18 cellular contexts compared by ENCODE assay signal in genomic region chr14:73715707-73716106, GRCh38. TPM values are rescaled to one million over a fixed set of nuclear protein-coding genes. Genes with fewer than 3 reads are reported as not detected.
DNase-seq lines count a peak whose midpoint lies in the region; ATAC-seq, FAIRE-seq and TF ChIP-seq lines count a peak whose summit lies in the region.
"Had no signal": no experiment of that assay in that cellular context is flagged by ENCODE, and none has a peak within 500 bp of the region (broad histone marks: within the 10 kb centered on the region; RNA-seq: fewer than 3 reads in every experiment).

No MANE protein-coding gene starts in this region.

- H2AFZ ChIP-seq in ACC112 (ENCODE audit: low read length, unreplicated experiment) (no peak overlapping the region), GM23338 (no peak overlapping the region), GM12878 (ENCODE audit: control insufficient read depth, low read depth, low read length) (no peak overlapping the region)

- peaks cover 28% of the 10 kb centered on the region for H3K27me3 Mint-ChIP-seq in GM23338 (ENCODE audit: insufficient read depth, low read depth, poor library complexity)
- no peaks in the 10 kb centered on the region for H3K27me3 Mint-ChIP-seq in naive thymus-derived CD8-positive, alpha-beta T cell
- H3K27me3 Mint-ChIP-seq: activated CD4-positive, alpha-beta T cell treated with anti-CD3 and anti-CD28 coated beads for 36 hours had no signal

- peak overlapping the region; percentile 2; the same call in 2 of the 3 replicates for H3K4me3 Mint-ChIP-seq in GM23338
- H3K4me3 Mint-ChIP-seq in naive thymus-derived CD8-positive, alpha-beta T cell, result peak overlapping the region in 5 of 10 donors; percentile 4 to 55 (median 16)
- H3K4me3 Mint-ChIP-seq: T-helper 1 cell treated with Interleukin-12 subunit alpha and Interleukin-12 subunit beta and Interleukin-4 antibody, amounts not matched to agents 30 μg/mL and 1 μg/mL, for 36 hours had no signal

- intact Hi-C loops in GM12878 (cut with micrococcal nuclease; ENCODE audit: unreplicated experiment) (no loop called here), Right ventricle myocardium superior (cut with DNase I) (no loop called here)

- no peak for TF ChIP-seq CTCF in GM23338 (conservative IDR thresholded peaks at IDR 0.05; ENCODE audit: low read depth in 2 of 2)
- no peak for TF ChIP-seq CTCF in GM12878 (IDR thresholded peaks at IDR 0.05 in 2 of 3, conservative IDR thresholded peaks at IDR 0.05 in 1 of 3; ENCODE audit: control insufficient read depth in 2 of 3, extremely low read depth in 1 of 3, insufficient read depth in 1 of 3, low read depth in 3 of 3, low read length in 3 of 3)

- WGBS in GM12878 (ENCODE audit: insufficient coverage, insufficient replicate concordance, low lambda C conversion rate, missing lambda C conversion rate), result 92% methylated on average over 4 of the region's 4 CpGs

- no peak overlapping the region for H3K27ac Mint-ChIP-seq in GM23338
- H3K27ac Mint-ChIP-seq in naive thymus-derived CD8-positive, alpha-beta T cell, result peak overlapping the region; percentile 45 to 98 (median 89)
- H3K27ac Mint-ChIP-seq: activated CD4-positive, alpha-beta T cell treated with anti-CD3 and anti-CD28 coated beads for 36 hours; T-helper 1 cell treated with Interleukin-12 subunit alpha and Interleukin-12 subunit beta and Interleukin-4 antibody, amounts not matched to agents 30 μg/mL and 1 μg/mL, for 36 hours had no signal

- no peak for ATAC-seq in GM23338
- no peak for ATAC-seq in GM12878
- no peak for ATAC-seq in naive thymus-derived CD8-positive, alpha-beta T cell
- ATAC-seq in HG03095 (IDR thresholded peaks at IDR 0.05; ENCODE audit: unreplicated experiment), result no peak
- ATAC-seq in Right ventricle myocardium superior (ENCODE audit: poor library complexity), result no peak
- ATAC-seq: activated CD4-positive, alpha-beta T cell treated with anti-CD3 and anti-CD28 coated beads for 36 hours; lower lobe of right lung; stimulated activated effector memory CD8-positive, alpha-beta T cell treated with anti-CD3 and anti-CD28 coated beads, Interleukin-12 subunit alpha, Interleukin-12 subunit beta, amount 100 ng/mL, for 72 hours had no signal

- CTCF ChIA-PET in GM12878 (lab: Yijun Ruan, JAX), result interaction anchor here (0.8 to 1.4 kb wide), 2 partner anchors 13 to 26 kb away, joined by 3 read pairs; no protein-coding TSS in a partner anchor

- H4K20me1 ChIP-seq in GM23338 (replicated peaks; ENCODE audit: insufficient read depth) (peaks cover 23% of the 10 kb centered on the region), GM12878 (ENCODE audit: control insufficient read depth, insufficient read depth) (peaks cover under 1% of the 10 kb centered on the region; the same call in 1 of the 2 replicates)

- no peak for TF ChIP-seq EP300 in GM12878 (IDR thresholded peaks at IDR 0.05; ENCODE audit: borderline replicate concordance in 1 of 2, control insufficient read depth in 1 of 2, low read depth in 2 of 2, low read length in 2 of 2)

- no peak for TF ChIP-seq RAD21 in GM12878 (IDR thresholded peaks at IDR 0.05; ENCODE audit: insufficient read depth, low read depth, low read length)

- peaks cover 28% of the 10 kb centered on the region; the same call in 1 of the 2 replicates for H3F3A ChIP-seq in GM23338 (replicated peaks; ENCODE audit: low read depth)

- POLR2A ChIA-PET in GM12878 (lab: Charles Lee), result interaction anchor here (1.6 kb wide), 1 partner anchor 31 kb away, joined by 3 read pairs; no protein-coding TSS in a partner anchor
- POLR2A ChIA-PET in naive thymus-derived CD8-positive, alpha-beta T cell (lab: Charles Lee), result interaction anchor here (0.6 to 1.6 kb wide), 5 partner anchors 10 to 317 kb away, joined by 3 to 6 read pairs (median 4); no protein-coding TSS in a partner anchor

- H3K4me1 ChIP-seq in ACC112 (ENCODE audit: control insufficient read depth, insufficient read depth, low read length, unreplicated experiment) (peaks cover 7% of the 10 kb centered on the region), GM23338 (ENCODE audit: insufficient read depth) (peaks cover 44% of the 10 kb centered on the region), GM12878 (ENCODE audit: control insufficient read depth, insufficient read depth, low read length) (peaks cover 4% of the 10 kb centered on the region)

- no peak overlapping the region for H3K4me2 ChIP-seq in GM23338
- no peak overlapping the region for H3K4me2 ChIP-seq in GM12878 (ENCODE audit: control insufficient read depth, insufficient read depth)

- H3K9ac ChIP-seq in GM12878 (ENCODE audit: control insufficient read depth, insufficient read depth, low read length), result no peak overlapping the region

- peaks cover 44% of the 10 kb centered on the region for H3K4me1 Mint-ChIP-seq in GM23338
- H3K4me1 Mint-ChIP-seq in naive thymus-derived CD8-positive, alpha-beta T cell, result peaks cover 18 to 27% (median 22%) of the 10 kb centered on the region in 4 donors

- H3K79me2 ChIP-seq in ACC112 (ENCODE audit: control insufficient read depth, insufficient read depth, low read length, unreplicated experiment) (peaks cover 30% of the 10 kb centered on the region), GM23338 (replicated peaks; ENCODE audit: insufficient read depth) (peaks cover 29% of the 10 kb centered on the region), GM12878 (ENCODE audit: control insufficient read depth, insufficient read depth, low read length) (peaks cover 20% of the 10 kb centered on the region)

- TF ChIP-seq POLR2A in GM12878 (IDR thresholded peaks at IDR 0.05; ENCODE audit: low read depth, low read length), result 0 out of 2 replicates have a peak, but pooled peaks have one; percentile 20

- DNase-seq in GM23338 (ENCODE audit: low spot score) (no peak), GM12878 (ENCODE audit: low read depth, low spot score) (no peak), dermis blood vessel endothelial cell (no peak), Right ventricle myocardium superior (no peak)
- no peak for DNase-seq in naive thymus-derived CD8-positive, alpha-beta T cell
- no peak for DNase-seq in activated CD4-positive, CD25-positive, alpha-beta regulatory T cell treated with anti-CD3 and anti-CD28 coated beads, Interleukin-2, amount 50 U/mL, for 72 hours
- DNase-seq: activated CD4-positive, alpha-beta T cell treated with anti-CD3 and anti-CD28 coated beads for 36 hours; cerebellar nuclear complex; lower lobe of right lung; NCI-H2081; NCI-H748 treated with DMSO at 0.1 percent for 48 hours; trophoblast cell had no signal

- H3K4me3 ChIP-seq in ACC112 (ENCODE audit: low read depth, low read length) (no peak overlapping the region), GM23338 (no peak overlapping the region), GM12878 (no peak overlapping the region)
- H3K4me3 ChIP-seq: HAP-1, lower lobe of right lung had no signal

- peak; percentile 7 for FAIRE-seq in GM12878 (lab: Jason Lieb, UNC)
- FAIRE-seq: frontal cortex had no signal

- H3K27ac ChIP-seq in ACC112 (ENCODE audit: low read depth, low read length), result 0 out of 2 replicates have a peak overlapping the region, but pooled peaks have one; percentile 10
- H3K27ac ChIP-seq in GM23338 (ENCODE audit: low read depth), result no peak overlapping the region
- H3K27ac ChIP-seq in GM12878 (ENCODE audit: control insufficient read depth, insufficient read depth), result no peak overlapping the region
- H3K27ac ChIP-seq: lower lobe of right lung had no signal

- BruUV-seq in GM12878 (replicated peaks; lab: Mats Ljungman, UMichigan), result TSS peak; percentile 18

- peaks cover 9% of the 10 kb centered on the region for H3K36me3 Mint-ChIP-seq in GM23338 (ENCODE audit: low read depth)
- peaks cover 0 to 48% (median 7%) of the 10 kb centered on the region in 3 donors for H3K36me3 Mint-ChIP-seq in naive thymus-derived CD8-positive, alpha-beta T cell

- H3K9me3 Mint-ChIP-seq in GM23338, result no peaks in the 10 kb centered on the region; the same call in 2 of the 3 replicates
- H3K9me3 Mint-ChIP-seq in naive thymus-derived CD8-positive, alpha-beta T cell, result no peaks in the 10 kb centered on the region
- H3K9me3 Mint-ChIP-seq: stimulated activated effector memory CD8-positive, alpha-beta T cell treated with anti-CD3 and anti-CD28 coated beads, Interleukin-12 subunit alpha, Interleukin-12 subunit beta, amount 100 ng/mL, for 72 hours; T-helper 1 cell treated with Interleukin-12 subunit alpha and Interleukin-12 subunit beta and Interleukin-4 antibody, amounts not matched to agents 30 μg/mL and 1 μg/mL, for 36 hours had no signal

- H3K36me3 ChIP-seq in ACC112 (ENCODE audit: insufficient read depth, low read length), result no peaks in the 10 kb centered on the region; the same call in 1 of the 2 replicates
- H3K36me3 ChIP-seq in GM23338 (ENCODE audit: insufficient read depth), result no peaks in the 10 kb centered on the region
- H3K36me3 ChIP-seq in GM12878 (ENCODE audit: control insufficient read depth in 2 of 2, insufficient read depth in 2 of 2, low read length in 1 of 2), result peaks cover 18 to 32% of the 10 kb centered on the region in 2 experiments

- RAD21 ChIA-PET in GM12878 (lab: Charles Lee; ENCODE audit: unreplicated experiment), result no interaction called here

- H3K9me3 ChIP-seq in GM12878 (replicated peaks; ENCODE audit: control insufficient read depth, insufficient read depth, low read length), result no peaks in the 10 kb centered on the region
- H3K9me3 ChIP-seq: HAP-1, lower lobe of right lung had no signal

- no peaks in the 10 kb centered on the region for H3K9me2 ChIP-seq in GM23338 (ENCODE audit: insufficient read depth)

- in situ Hi-C loops in GM12878 (cut with MboI), result no loop called here

- SMC1A ChIA-PET in GM12878 (lab: Charles Lee; ENCODE audit: uncharacterized antibody, unreplicated experiment), result interaction anchor here (1.0 to 1.3 kb wide), 2 partner anchors 12 to 39 kb away, joined by 3 to 6 read pairs; no protein-coding TSS in a partner anchor

- no peaks in the 10 kb centered on the region for H3K27me3 ChIP-seq in ACC112 (ENCODE audit: insufficient read depth, low read length)
- H3K27me3 ChIP-seq in GM23338 (ENCODE audit: insufficient read depth), result peaks cover 20% of the 10 kb centered on the region; the same call in 1 of the 2 replicates
- H3K27me3 ChIP-seq in GM12878 (replicated peaks in 1 of 2; ENCODE audit: control insufficient read depth in 2 of 2, insufficient read depth in 2 of 2, low read length in 1 of 2), result no peaks in the 10 kb centered on the region

RNA-seq across cellular contexts. Expression of gene PNMA1, which starts 1.5 kb away (rescaled TPM):
- total RNA-seq in GM23338 (2014; rRNA removed; shearing (Covaris generic)), result 32.9 and 35.6 TPM in 2 replicates
- polyA plus RNA-seq in GM23338 (2016; fragmentation: Nextera tagmentation; extraction: Ambion mirVana), result 18.2 and 19.6 TPM in 2 replicates
- total RNA-seq in GM12878 (2013; cell fraction: nucleolus; rRNA removed), result 8.8 and 10.1 TPM in 2 replicates
- 3.8 and 4.0 TPM in 2 replicates for total RNA-seq in GM12878 (2014; rRNA removed)
- 6.8 TPM in 2 replicates for total RNA-seq in GM12878 (2014; rRNA removed; fragmentation: Illumina TruSeq; extraction: Trizol)
- 22.4 and 24.0 TPM in 2 replicates for total RNA-seq in GM12878 (2021)
- polyA plus RNA-seq in GM12878 (2011; ENCODE audit: low read depth), result 7.3 TPM
- 7.8 and 9.7 TPM in 2 replicates for polyA plus RNA-seq in GM12878 (2011; rRNA removed)
- 7.1 and 7.2 TPM in 2 replicates for polyA plus RNA-seq in GM12878 (2011; cell fraction: cytosol; rRNA removed)
- polyA plus RNA-seq in GM12878 (2011; cell fraction: nucleus; rRNA removed), result 7.9 and 9.2 TPM in 2 replicates
- 9.3 and 11.6 TPM in 2 replicates for polyA plus RNA-seq in GM12878 (2012)
- 14.0 and 14.4 TPM in 2 replicates for polyA plus RNA-seq in GM12878 (2014; fragmentation: Illumina TruSeq; extraction: Trizol)
- 1 to 10 TPM; 1.8 to 6.5 TPM for polyA plus RNA-seq in GM12878 (2014; fragmentation: Nextera tagmentation; extraction: Ambion mirVana)
- polyA plus RNA-seq in GM12878 (2014; rRNA removed), result 14.4 and 15.3 TPM in 2 replicates
- polyA plus RNA-seq in GM12878 (2016; fragmentation: Nextera tagmentation; extraction: Ambion mirVana), result 10 to 100 TPM; 35.0 to 39.3 TPM
- polyA minus RNA-seq in GM12878 (2011; rRNA and poly(A)+ RNA removed), result 5.3 and 7.1 TPM in 2 replicates
- 3.3 and 3.7 TPM in 2 replicates for polyA minus RNA-seq in GM12878 (2011; cell fraction: cytosol; rRNA and poly(A)+ RNA removed)
- polyA minus RNA-seq in GM12878 (2011; cell fraction: nucleus; rRNA and poly(A)+ RNA removed), result 3.6 and 4.6 TPM in 2 replicates
- 10 to 100 TPM; 40.0 to 43.4 TPM for total RNA-seq in naive thymus-derived CD8-positive, alpha-beta T cell
- polyA plus RNA-seq in naive thymus-derived CD8-positive, alpha-beta T cell, result 10 to 100 TPM; 31.6 to 37.2 (median 37.2) TPM
- total RNA-seq in dermis blood vessel endothelial cell, result 15.7 and 38.0 TPM in 2 replicates
- total RNA-seq in Right ventricle myocardium superior, result 12.9 TPM
